Comparison of ENCODE assay signal across 23 cellular contexts in the genomic region with DNA sequence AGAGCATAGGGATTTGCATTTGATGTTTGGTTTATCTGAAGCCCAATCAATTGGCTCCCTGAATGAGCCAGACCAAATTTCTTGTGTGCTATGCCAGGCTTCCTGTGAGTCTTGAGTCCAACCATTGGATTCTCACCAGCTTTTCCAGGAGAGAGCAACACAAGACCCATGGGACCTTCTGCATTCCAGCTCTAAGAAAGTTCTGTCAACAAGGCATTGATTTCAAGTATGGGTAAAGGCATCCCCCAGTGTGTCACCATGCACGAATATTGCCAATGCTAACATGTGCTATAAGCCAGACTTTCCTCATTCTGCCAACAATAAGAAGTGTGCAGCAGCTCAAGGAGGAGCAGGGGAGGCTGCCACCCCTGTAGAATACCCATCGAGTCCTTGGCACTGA.
"Had no signal": no experiment of that assay in that cellular context is flagged by ENCODE, and none has a peak within 500 bp of the region (broad histone marks: within the 10 kb centered on the region; RNA-seq: fewer than 3 reads in every experiment).

No MANE protein-coding gene starts in this region.

- DNase-seq: effector CD8-positive, alpha-beta T cell; endodermal cell; foreskin melanocyte; hypothalamus; left ventricle myocardium superior; lower lobe of right lung; naive thymus-derived CD8-positive, alpha-beta T cell; nephron progenitor cell; nucleus accumbens; stimulated activated CD4-positive, alpha-beta T cell treated with anti-CD3 and anti-CD28 coated beads, Interleukin-2, amount 100 ng/mL, for 24 hours; stimulated activated CD4-positive, alpha-beta T cell treated with anti-CD3 and anti-CD28 coated beads, Interleukin-4, amount 100 ng/mL, for 24 hours; stimulated activated naive B cell treated with anti-CD40 and anti-IgM and Interleukin-4, amounts not matched to agents 10 μg/mL and 1 μg/mL and 100 μg/mL, for 72 hours; testis; upper lobe of right lung had no signal

- H3K27ac ChIP-seq: epithelial cell of prostate, lower lobe of right lung, prostate gland, right atrium auricular region, testis, tibial nerve, upper lobe of right lung, vagina had no signal

- H3K9me3 ChIP-seq: lower lobe of right lung, prostate gland, testis, upper lobe of right lung, vagina had no signal

- ATAC-seq: esophagus mucosa; left ventricle myocardium superior; lower lobe of right lung; naive thymus-derived CD8-positive, alpha-beta T cell; sciatic nerve; stimulated activated naive B cell treated with anti-CD40 and anti-IgM and Interleukin-4, amounts not matched to agents 10 μg/mL and 1 μg/mL and 100 μg/mL, for 72 hours; upper lobe of right lung had no signal

- H3K4me1 ChIP-seq: lower lobe of right lung, prostate gland, testis, upper lobe of right lung had no signal

- H3K27me3 ChIP-seq: right atrium auricular region, testis, tibial nerve, upper lobe of right lung, vagina had no signal

- H3K4me3 ChIP-seq: coronary artery, lower lobe of right lung, prostate gland, right atrium auricular region, testis, tibial nerve, upper lobe of right lung, vagina had no signal

- H3K36me3 ChIP-seq: lower lobe of right lung, prostate gland, right atrium auricular region, tibial nerve, upper lobe of right lung, vagina had no signal

- FAIRE-seq: keratinocyte had no signal
